In the genomic region with DNA sequence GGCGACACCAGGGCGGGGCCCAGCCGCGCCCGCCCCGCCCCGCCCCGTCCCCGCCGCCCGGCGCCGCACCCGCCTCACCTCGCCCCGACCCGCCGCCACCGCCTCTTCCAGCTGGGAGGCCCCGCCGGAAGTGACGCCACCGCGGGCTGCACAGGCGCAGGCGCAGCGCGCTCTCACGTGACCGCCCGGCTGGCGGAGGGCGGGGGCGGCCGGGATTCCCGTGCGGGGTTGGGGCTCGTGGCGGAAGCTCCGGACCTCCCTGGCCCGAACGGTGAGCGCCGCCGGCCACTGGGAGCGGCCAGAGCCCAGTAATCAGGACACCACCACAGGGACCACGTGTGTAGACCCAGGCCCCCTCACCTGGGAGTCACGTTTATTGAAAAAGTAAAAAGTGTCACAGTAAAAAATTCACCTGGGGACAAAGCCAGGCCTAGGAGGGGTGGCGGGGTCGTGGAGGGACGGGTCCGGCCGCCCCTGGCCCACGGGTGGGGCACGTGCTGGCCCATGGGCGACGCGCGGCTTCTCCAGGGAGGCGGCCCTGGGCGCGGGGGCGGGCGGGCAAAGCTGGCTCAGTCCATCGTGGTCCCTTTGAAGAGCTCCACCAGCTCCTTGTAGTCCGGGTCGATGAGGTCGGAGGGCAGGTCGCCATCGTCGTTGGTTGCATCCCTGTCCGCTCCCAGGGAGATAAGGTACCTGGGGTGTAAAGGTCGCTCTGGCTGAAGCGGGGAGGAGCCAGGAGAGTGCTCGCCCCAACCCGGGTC, we compare ENCODE assay signal across 1 cellular context.
TF ChIP-seq lines count a peak whose summit lies in the region.

A gene with protein sequence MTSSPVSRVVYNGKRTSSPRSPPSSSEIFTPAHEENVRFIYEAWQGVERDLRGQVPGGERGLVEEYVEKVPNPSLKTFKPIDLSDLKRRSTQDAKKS (minus strand): TSS at position 132 of the 761 bp plus-strand sequence. CDS start 8,785 bp downstream, outside the sequence.

TF ChIP-seq in IMR-90, 13 proteins besides CTCF, POLR2A, EP300 and RAD21 (continued from another document):
- TF ChIP-seq SMC3 (IDR thresholded peaks at IDR 0.05; ENCODE audit: low read depth, low read length) (no peak), FOS (IDR thresholded peaks at IDR 0.05; ENCODE audit: low read depth, low read length) (no peak)
- TF ChIP-seq, protein P1, sequence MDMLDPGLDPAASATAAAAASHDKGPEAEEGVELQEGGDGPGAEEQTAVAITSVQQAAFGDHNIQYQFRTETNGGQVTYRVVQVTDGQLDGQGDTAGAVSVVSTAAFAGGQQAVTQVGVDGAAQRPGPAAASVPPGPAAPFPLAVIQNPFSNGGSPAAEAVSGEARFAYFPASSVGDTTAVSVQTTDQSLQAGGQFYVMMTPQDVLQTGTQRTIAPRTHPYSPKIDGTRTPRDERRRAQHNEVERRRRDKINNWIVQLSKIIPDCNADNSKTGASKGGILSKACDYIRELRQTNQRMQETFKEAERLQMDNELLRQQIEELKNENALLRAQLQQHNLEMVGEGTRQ (IDR thresholded peaks at IDR 0.05; ENCODE audit: low read depth, low read length), result peak; percentile 97
TF ChIP-seq in IMR-90: peak in this region for 4.
